ENCODE assay signal across 16 cellular contexts in genomic region chr3:130081371-130081881, GRCh38. TPM values are rescaled to one million over a fixed set of nuclear protein-coding genes. Genes with fewer than 3 reads are reported as not detected.
"Had no signal": no experiment of that assay in that cellular context is flagged by ENCODE, and none has a peak within 500 bp of the region (broad histone marks: within the 10 kb centered on the region; RNA-seq: fewer than 3 reads in every experiment).

Gene ALG1L2, plus strand, starts transcription at chr3:130081831. Its CDS starts 186 bp downstream, at chr3:130082017.

- H3K27me3 ChIP-seq: cardiac muscle cell, gastrocnemius medialis, upper lobe of right lung had no signal

- H3K27ac ChIP-seq: cardiac muscle cell, gastrocnemius medialis, neutrophil, upper lobe of right lung, WERI-Rb-1 had no signal

- DNase-seq: activated CD4-positive, alpha-beta T cell treated with anti-CD3 and anti-CD28 coated beads for 4 hours; activated naive CD4-positive, alpha-beta T cell; gastrocnemius medialis; hippocampal formation; kidney glomerular epithelial cell; right cardiac atrium; stimulated activated CD4-positive, alpha-beta T cell treated with anti-CD3 and anti-CD28 coated beads, Interleukin-1b, Interleukin-23, amount 100 ng/mL, for 48 hours; stimulated activated naive B cell treated with anti-CD40 and anti-IgM and Interleukin-4, amounts not matched to agents 10 μg/mL and 1 μg/mL and 100 μg/mL, for 72 hours; upper lobe of right lung; WERI-Rb-1 had no signal

- H3K4me3 ChIP-seq: cardiac muscle cell, gastrocnemius medialis, upper lobe of right lung had no signal

- H3K4me1 ChIP-seq: gastrocnemius medialis, upper lobe of right lung had no signal

- H3K36me3 Mint-ChIP-seq: stimulated activated naive B cell treated with anti-CD40 and anti-IgM and Interleukin-4, amounts not matched to agents 10 μg/mL and 1 μg/mL and 100 μg/mL, for 72 hours had no signal

- H3K36me3 ChIP-seq: cardiac muscle cell, gastrocnemius medialis, neutrophil, upper lobe of right lung, WERI-Rb-1 had no signal

- H3K9me3 Mint-ChIP-seq: activated T-helper 1 cell treated with anti-CD3 and anti-CD28 coated beads, Interleukin-12 subunit alpha, Interleukin-12 subunit beta, Interleukin-2, Interleukin-4 antibody, amounts not matched to agents 30 ng/mL and 10 ng/mL and 1 ng/mL, durations not matched to agents 14 hours and 24 hours and 36 hours; stimulated activated naive B cell treated with anti-CD40 and anti-IgM and Interleukin-4, amounts not matched to agents 10 μg/mL and 1 μg/mL and 100 μg/mL, for 72 hours had no signal

- H3K9me3 ChIP-seq: gastrocnemius medialis, neutrophil, upper lobe of right lung had no signal

- ATAC-seq: gastrocnemius medialis; stimulated activated naive B cell treated with anti-CD40 and anti-IgM and Interleukin-4, amounts not matched to agents 10 μg/mL and 1 μg/mL and 100 μg/mL, for 72 hours; upper lobe of right lung had no signal

- H3K27ac Mint-ChIP-seq: activated T-helper 1 cell treated with anti-CD3 and anti-CD28 coated beads, Interleukin-12 subunit alpha, Interleukin-12 subunit beta, Interleukin-2, Interleukin-4 antibody, amounts not matched to agents 30 ng/mL and 10 ng/mL and 1 ng/mL, durations not matched to agents 14 hours and 24 hours and 36 hours; stimulated activated naive B cell treated with anti-CD40 and anti-IgM and Interleukin-4, amounts not matched to agents 10 μg/mL and 1 μg/mL and 100 μg/mL, for 72 hours had no signal

- H3K4me3 Mint-ChIP-seq: activated T-helper 1 cell treated with anti-CD3 and anti-CD28 coated beads, Interleukin-12 subunit alpha, Interleukin-12 subunit beta, Interleukin-2, Interleukin-4 antibody, amounts not matched to agents 30 ng/mL and 10 ng/mL and 1 ng/mL, durations not matched to agents 14 hours and 24 hours and 36 hours; stimulated activated naive B cell treated with anti-CD40 and anti-IgM and Interleukin-4, amounts not matched to agents 10 μg/mL and 1 μg/mL and 100 μg/mL, for 72 hours had no signal

RNA-seq across cellular contexts. Expression of gene ALG1L2, which starts in this region (rescaled TPM):
- total RNA-seq: activated T-helper 1 cell treated with anti-CD3 and anti-CD28 coated beads, Interleukin-12 subunit alpha, Interleukin-12 subunit beta, Interleukin-2, Interleukin-4 antibody, amounts not matched to agents 30 ng/mL and 10 ng/mL and 1 ng/mL, durations not matched to agents 14 hours and 24 hours and 36 hours; cardiac muscle cell; gastrocnemius medialis; lower leg skin; subcutaneous adipose tissue; T-helper 2 cell treated with Interferon-gamma antibody and Interleukin-4, amounts not matched to agents 100 ng/mL and 5 ng/mL, for 36 hours had no signal
- polyA plus RNA-seq: right cardiac atrium had no signal
